Comparison of ENCODE assay signal across 1 cellular context in genomic region chr1:85047472-85048295, GRCh38.
TF ChIP-seq lines count a peak whose summit lies in the region.

No MANE protein-coding gene starts in this region.

TF ChIP-seq in A549, 52 proteins besides CTCF, POLR2A, EP300 and RAD21 (continued from another document):
- TF ChIP-seq, protein P1, sequence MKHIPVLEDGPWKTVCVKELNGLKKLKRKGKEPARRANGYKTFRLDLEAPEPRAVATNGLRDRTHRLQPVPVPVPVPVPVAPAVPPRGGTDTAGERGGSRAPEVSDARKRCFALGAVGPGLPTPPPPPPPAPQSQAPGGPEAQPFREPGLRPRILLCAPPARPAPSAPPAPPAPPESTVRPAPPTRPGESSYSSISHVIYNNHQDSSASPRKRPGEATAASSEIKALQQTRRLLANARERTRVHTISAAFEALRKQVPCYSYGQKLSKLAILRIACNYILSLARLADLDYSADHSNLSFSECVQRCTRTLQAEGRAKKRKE (CRISPR knock-in tag; IDR thresholded peaks at IDR 0.05; ENCODE audit: low read depth), result no peak
- TF ChIP-seq KDM1A (IDR thresholded peaks at IDR 0.05; ENCODE audit: low read depth) (no peak), HOXB13 (CRISPR knock-in tag; IDR thresholded peaks at IDR 0.05; ENCODE audit: low read depth) (no peak), BHLHE40 (IDR thresholded peaks at IDR 0.05; ENCODE audit: low read depth, low read length) (no peak)
